Comparison of ENCODE assay signal across 8 cellular contexts in the genomic region with DNA sequence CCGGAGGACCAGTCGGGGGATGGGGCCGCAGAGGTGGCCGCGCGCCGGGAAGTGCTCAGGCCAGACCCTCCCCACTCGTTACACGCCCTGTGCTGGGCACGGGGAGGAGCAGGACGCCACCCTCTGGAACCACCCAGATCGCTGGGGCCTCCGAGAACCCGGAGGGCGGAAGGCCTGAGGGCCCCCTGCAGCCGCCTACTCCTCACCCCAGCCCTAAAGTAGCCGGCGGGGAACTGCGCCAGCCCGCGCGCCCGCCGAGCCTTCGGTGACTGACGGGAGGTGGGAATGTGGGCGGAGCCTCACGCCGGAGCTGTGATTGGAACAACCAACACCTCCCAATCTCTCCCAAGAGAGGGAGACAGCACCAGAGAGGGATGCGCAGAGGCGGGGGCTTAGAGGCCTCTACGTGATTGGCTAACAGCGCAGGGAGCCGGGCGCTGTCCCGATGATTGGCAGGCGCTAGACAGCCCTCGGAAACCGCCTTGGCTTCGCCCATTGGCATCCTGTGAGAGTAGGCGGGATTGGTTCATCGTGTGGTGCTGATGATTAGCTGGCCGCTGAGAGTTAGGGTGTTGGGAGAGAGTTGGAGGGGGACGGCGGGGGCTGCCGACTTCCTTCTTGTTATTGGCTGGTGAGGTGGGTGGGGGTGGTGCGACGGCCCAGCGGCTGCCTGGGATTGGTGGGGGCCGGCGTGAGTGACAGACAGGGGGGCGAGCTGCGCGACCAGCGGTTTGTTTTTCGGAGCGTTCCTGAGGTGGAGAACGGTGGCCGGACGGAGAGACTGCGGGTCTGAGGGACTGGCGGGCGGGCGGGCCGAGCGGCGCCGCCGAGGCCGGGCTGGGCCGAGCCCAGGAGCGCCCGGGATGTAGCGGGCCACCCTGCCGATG. TPM values are rescaled to one million over a fixed set of nuclear protein-coding genes. Genes with fewer than 3 reads are reported as not detected.
DNase-seq lines count a peak whose midpoint lies in the region; ATAC-seq and TF ChIP-seq lines count a peak whose summit lies in the region.

A gene (plus strand): TSS at position 734 of the 887 bp plus-strand sequence. CDS start 343 bp downstream, outside the sequence.

- intact Hi-C loops in left colon (cut with DNase I, micrococcal nuclease), result no loop called here

- TF ChIP-seq CTCF in C4-2B (conservative IDR thresholded peaks at IDR 0.05), result no peak; the same call in 1 of the 2 replicates

- peak; percentile 100 for DNase-seq in NCI-H748 (lab: John Stamatoyannopoulos, UW; ENCODE audit: unreplicated experiment)
- peak; percentile 95 for DNase-seq in activated CD4-positive, alpha-beta T cell treated with anti-CD3 and anti-CD28 coated beads, Interleukin-2, amount 50 U/mL, for 1 hour
- DNase-seq in cortex of kidney (lab: John Stamatoyannopoulos, UW), result peak; percentile 75
- DNase-seq in left colon, result peak; percentile 99 to 100
- peak; percentile 99 for DNase-seq in stimulated activated CD4-positive, alpha-beta T cell treated with anti-CD3 and anti-CD28 coated beads, Interleukin-1b, Interleukin-23, amount 100 ng/mL, for 48 hours

- peak; percentile 85 for ATAC-seq in GM19351 (IDR thresholded peaks at IDR 0.05; ENCODE audit: unreplicated experiment)
- ATAC-seq in HG03521 (IDR thresholded peaks at IDR 0.05; ENCODE audit: unreplicated experiment), result peak; percentile 83
- ATAC-seq in left colon, result peak; percentile 91

- H3K27ac ChIP-seq in C4-2B, result peak within 1 kb of the TSS; percentile 70

RNA-seq across cellular contexts. Expression of the gene that starts here (rescaled TPM):
- total RNA-seq in left colon, result 10 to 100 TPM; 12.8 to 16.1 TPM

Comparison
In these comparisons a context has a peak if more than half of its experiments do, and no peak if none do; other contexts are left out.
1. Peak in every context shown above with its lines: DNase-seq, ATAC-seq and H3K27ac ChIP-seq.